ENCODE assay signal across 9 cellular contexts in the genomic region with DNA sequence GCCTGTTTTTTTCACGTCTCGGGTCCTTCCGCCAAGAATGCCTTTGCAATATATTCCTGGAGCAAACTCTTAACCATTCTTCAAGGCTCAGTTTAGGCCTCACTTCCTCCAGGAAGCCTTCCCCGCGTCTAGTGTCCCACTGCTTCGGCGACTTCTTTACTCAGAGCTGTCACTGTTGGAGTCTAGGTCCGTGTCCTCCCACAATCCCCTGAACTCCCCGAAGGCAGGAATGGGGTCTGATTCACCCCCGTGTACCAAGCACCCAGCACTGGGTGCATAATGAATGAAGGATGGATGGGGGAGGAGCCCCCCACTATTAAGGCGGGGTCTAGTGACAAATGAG. TPM values are rescaled to one million over a fixed set of nuclear protein-coding genes. Genes with fewer than 3 reads are reported as not detected.
DNase-seq lines count a peak whose midpoint lies in the region; ATAC-seq and TF ChIP-seq lines count a peak whose summit lies in the region.
"Had no signal": no experiment of that assay in that cellular context is flagged by ENCODE, and none has a peak within 500 bp of the region (broad histone marks: within the 10 kb centered on the region; RNA-seq: fewer than 3 reads in every experiment).

No MANE protein-coding gene starts in this region.

- ATAC-seq in Panc1, result no peak
- no peak for ATAC-seq in HG03045 (IDR thresholded peaks at IDR 0.05; ENCODE audit: unreplicated experiment)
- no peak for ATAC-seq in HG03457 (IDR thresholded peaks at IDR 0.05; ENCODE audit: unreplicated experiment)

- in situ Hi-C loops in Panc1 (cut with HindIII; ENCODE audit: low pct_unique_long_range_greater_than_20kb, low sequenced_read_pairs), result no loop called here

- 0 out of 2 replicates have a peak, but pooled peaks cover 8% of the 10 kb centered on the region for H3K79me2 ChIP-seq in DOHH2 (ENCODE audit: control insufficient read depth, low read length)

- peaks cover 30% of the 10 kb centered on the region for H3K27me3 ChIP-seq in DOHH2 (ENCODE audit: control insufficient read depth, low read length)
- H3K27me3 ChIP-seq in Panc1 (ENCODE audit: control insufficient read depth, insufficient read depth, low read length), result no peaks in the 10 kb centered on the region
- no peaks in the 10 kb centered on the region for H3K27me3 ChIP-seq in sigmoid colon

- TF ChIP-seq POLR2A in sigmoid colon (IDR thresholded peaks at IDR 0.05), result no peak

- no peaks in the 10 kb centered on the region for H3F3A ChIP-seq in DOHH2 (ENCODE audit: control insufficient read depth, insufficient read depth)

- intact Hi-C loops in Panc1 (cut with micrococcal nuclease; ENCODE audit: unreplicated experiment), result loop anchor here (10.0 kb wide), 1 partner anchor 228 kb away; no protein-coding TSS in a partner anchor
- intact Hi-C loops in sigmoid colon (cut with DNase I), result loop anchor here (1.0 kb wide), 1 partner anchor 62 kb away; no protein-coding TSS in a partner anchor

- H3K36me3 ChIP-seq in DOHH2 (ENCODE audit: control insufficient read depth, low read length) (no peaks in the 10 kb centered on the region), Panc1 (ENCODE audit: control insufficient read depth, insufficient read depth, low read length) (peaks cover 4% of the 10 kb centered on the region; the same call in 1 of the 2 replicates), sigmoid colon (no peaks in the 10 kb centered on the region)

- H3K4me1 ChIP-seq in DOHH2 (ENCODE audit: control insufficient read depth, low read length) (peaks cover 36% of the 10 kb centered on the region), Panc1 (ENCODE audit: control insufficient read depth, insufficient read depth, low read length) (peaks cover 8% of the 10 kb centered on the region), sigmoid colon (peaks cover 0 to 44% (median 38%) of the 10 kb centered on the region in 4 donors)

- peaks cover 7% of the 10 kb centered on the region; the same call in 1 of the 2 replicates for H4K20me1 ChIP-seq in DOHH2 (ENCODE audit: control insufficient read depth, insufficient read depth, low read depth, low read length)

- no peak for TF ChIP-seq EP300 in sigmoid colon (IDR thresholded peaks at IDR 0.05)

- DNase-seq in Panc1 (ENCODE audit: low read depth, low spot score) (no peak), fibroblast of mammary gland (ENCODE audit: low read depth) (no peak), sigmoid colon (no peak), NCI-H345 (lab: John Stamatoyannopoulos, UW) (no peak)
- DNase-seq in activated CD8-positive, alpha-beta memory T cell treated with anti-CD3 and anti-CD28 coated beads for 24 hours, result no peak

- 4 to 6% methylated on average over 11 of the region's 11 CpGs for WGBS in sigmoid colon, 2 donors

- CTCF ChIA-PET in Panc1 (lab: Charles Lee), result no interaction called here

- no peaks in the 10 kb centered on the region for H3K9me3 ChIP-seq in DOHH2 (ENCODE audit: control insufficient read depth, insufficient read depth, low read length)
- no peaks in the 10 kb centered on the region for H3K9me3 ChIP-seq in Panc1 (ENCODE audit: control insufficient read depth, insufficient read depth, low read depth, low read length)
- no peaks in the 10 kb centered on the region for H3K9me3 ChIP-seq in sigmoid colon

- no peaks in the 10 kb centered on the region for H3K9me2 ChIP-seq in DOHH2 (replicated peaks; ENCODE audit: control insufficient read depth, low read length)

- BruUV-seq in Panc1 (replicated peaks; lab: Mats Ljungman, UMichigan), result no TSS peak

- H3K27ac ChIP-seq in DOHH2 (ENCODE audit: low read depth, low read length), result no peak overlapping the region; the same call in 1 of the 2 replicates
- peak overlapping the region; percentile 77 for H3K27ac ChIP-seq in Panc1 (ENCODE audit: low read length)
- peak overlapping the region; percentile 91 to 96 (median 94) for H3K27ac ChIP-seq in sigmoid colon

- H3K4me2 ChIP-seq in DOHH2 (ENCODE audit: low read length), result peak overlapping the region; percentile 98

- POLR2A ChIA-PET in Panc1 (lab: Charles Lee), result no interaction called here

- peak overlapping the region; percentile 88 for H3K4me3 ChIP-seq in DOHH2 (ENCODE audit: low read length)
- peak overlapping the region; percentile 65 to 87 for H3K4me3 ChIP-seq in Panc1 (ENCODE audit: low read depth in 2 of 2, low read length in 2 of 2)
- H3K4me3 ChIP-seq in fibroblast of mammary gland (ENCODE audit: control insufficient read depth, low read depth, low read length), result peak overlapping the region; percentile 69
- H3K4me3 ChIP-seq in sigmoid colon, result peak overlapping the region; percentile 68 to 79 (median 73)

- TF ChIP-seq CTCF in DOHH2 (IDR thresholded peaks at IDR 0.05; ENCODE audit: low read depth, low read length, poor library complexity, severe bottlenecking), result no peak
- TF ChIP-seq CTCF in Panc1 (IDR thresholded peaks at IDR 0.05), result no peak
- no peak for TF ChIP-seq CTCF in fibroblast of mammary gland (conservative IDR thresholded peaks at IDR 0.05; ENCODE audit: control insufficient read depth, insufficient read depth, low read depth, low read length)
- no peak for TF ChIP-seq CTCF in sigmoid colon (IDR thresholded peaks at IDR 0.05)

RNA-seq across cellular contexts. Expression of a gene that starts 0.5 kb away (rescaled TPM):
- total RNA-seq in Panc1 (2021; ENCODE audit: unreplicated experiment) (13.9 TPM), sigmoid colon (10 to 100 TPM in 1 of 4 donors, 1 to 10 TPM in 3; 6.6 to 22.2 (median 9.7) TPM)
- 13.6 TPM for polyA plus RNA-seq in Panc1 (2012; ENCODE audit: insufficient read length)
- 10 to 100 TPM in 1 of 3 donors, 1 to 10 TPM in 2; 3.0 to 30.3 (median 4.8) TPM for polyA plus RNA-seq in sigmoid colon

RNA-seq across cellular contexts. Expression of a gene that starts 6.7 kb away (rescaled TPM):
- 0.41 TPM for total RNA-seq in Panc1 (2021; ENCODE audit: unreplicated experiment)
- polyA plus RNA-seq in Panc1 (2012; ENCODE audit: insufficient read length), result 1.5 TPM
- total RNA-seq in sigmoid colon, result 1 to 10 TPM; 1.1 to 4.4 (median 1.9) TPM
- 1 to 10 TPM; 2.5 to 8.4 (median 5.4) TPM for polyA plus RNA-seq in sigmoid colon
- polyA plus RNA-seq: immature natural killer cell had no signal

RNA-seq across cellular contexts. Expression of a gene that starts 8.7 kb away (rescaled TPM):
- total RNA-seq in Panc1 (2021; ENCODE audit: unreplicated experiment) (74.5 TPM), sigmoid colon (10 to 100 TPM; 59.9 to 85.9 (median 76.0) TPM)
- polyA plus RNA-seq in Panc1 (2012; ENCODE audit: insufficient read length), result 69.7 TPM
- 10 to 100 TPM; 40.0 to 71.0 (median 51.7) TPM for polyA plus RNA-seq in sigmoid colon

RNA-seq across cellular contexts. Expression of a gene that starts 12.9 kb away (rescaled TPM):
- total RNA-seq in Panc1 (2021; ENCODE audit: unreplicated experiment) (27.9 TPM), sigmoid colon (10 to 100 TPM; 23.2 to 36.7 (median 25.9) TPM)
- 63.2 TPM for polyA plus RNA-seq in Panc1 (2012; ENCODE audit: insufficient read length)
- polyA plus RNA-seq in sigmoid colon, result 10 to 100 TPM; 12.7 to 23.9 (median 13.2) TPM

RNA-seq across cellular contexts. Expression of a gene that starts 15.7 kb away (rescaled TPM):
- 2.0 TPM for total RNA-seq in Panc1 (2021; ENCODE audit: unreplicated experiment)
- polyA plus RNA-seq in Panc1 (2012; ENCODE audit: insufficient read length), result 1.6 TPM
- 1 to 10 TPM in 2 of 4 donors, under 1 TPM in 2; 0.14 to 1.7 (median 1.1) TPM for total RNA-seq in sigmoid colon
- polyA plus RNA-seq in sigmoid colon, result 10 to 100 TPM; 31.8 to 41.8 (median 35.1) TPM
- polyA plus RNA-seq: immature natural killer cell had no signal
